ENCODE assay signal across 1 cellular context in genomic region chr10:78861456-78862327, GRCh38.
TF ChIP-seq lines count a peak whose summit lies in the region.

No MANE protein-coding gene starts in this region.

TF ChIP-seq in IMR-90, 13 proteins besides CTCF, POLR2A, EP300 and RAD21 (continued from another document):
- TF ChIP-seq, protein P1, sequence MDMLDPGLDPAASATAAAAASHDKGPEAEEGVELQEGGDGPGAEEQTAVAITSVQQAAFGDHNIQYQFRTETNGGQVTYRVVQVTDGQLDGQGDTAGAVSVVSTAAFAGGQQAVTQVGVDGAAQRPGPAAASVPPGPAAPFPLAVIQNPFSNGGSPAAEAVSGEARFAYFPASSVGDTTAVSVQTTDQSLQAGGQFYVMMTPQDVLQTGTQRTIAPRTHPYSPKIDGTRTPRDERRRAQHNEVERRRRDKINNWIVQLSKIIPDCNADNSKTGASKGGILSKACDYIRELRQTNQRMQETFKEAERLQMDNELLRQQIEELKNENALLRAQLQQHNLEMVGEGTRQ (IDR thresholded peaks at IDR 0.05; ENCODE audit: low read depth, low read length) = no peak
- no peak for TF ChIP-seq CEBPB (IDR thresholded peaks at IDR 0.05; ENCODE audit: low read depth, low read length)
- no peak for TF ChIP-seq RCOR1 (IDR thresholded peaks at IDR 0.05; ENCODE audit: insufficient replicate concordance, low read length)
- TF ChIP-seq SMC3 (IDR thresholded peaks at IDR 0.05; ENCODE audit: low read depth, low read length) = no peak
- TF ChIP-seq MAZ (IDR thresholded peaks at IDR 0.05; ENCODE audit: borderline replicate concordance, low read depth, low read length) = no peak
- TF ChIP-seq CHD1 (IDR thresholded peaks at IDR 0.05; ENCODE audit: low read depth, low read length) = no peak
- no peak for TF ChIP-seq FOS (IDR thresholded peaks at IDR 0.05; ENCODE audit: low read depth, low read length)
- no peak for TF ChIP-seq RFX5 (IDR thresholded peaks at IDR 0.05; ENCODE audit: low read depth, low read length)
- no peak for TF ChIP-seq MXI1 (IDR thresholded peaks at IDR 0.05; ENCODE audit: borderline replicate concordance, low read depth, low read length)
- TF ChIP-seq ELK1 (IDR thresholded peaks at IDR 0.05; ENCODE audit: borderline replicate concordance, low read depth, low read length) = no peak
